In genomic region chr1:52927219-52928082, GRCh38 we compare ENCODE assay signal across 1 cellular context.
TF ChIP-seq lines count a peak whose summit lies in the region.

SCP2 (plus strand) TSS chr1:52927276; CDS start chr1:52927397, 121 bp downstream.

TF ChIP-seq in HEK293, 187 proteins besides CTCF, POLR2A, EP300 and RAD21 (continued from another document and continues in another):
- no peak for TF ChIP-seq ZNF629 (tag by site-specific recombination; IDR thresholded peaks at IDR 0.05)
- TF ChIP-seq ZBTB26 (tag by site-specific recombination; optimal IDR thresholded peaks at IDR 0.05) = peak; percentile 74
- TF ChIP-seq ZNF654 (tag by site-specific recombination; IDR thresholded peaks at IDR 0.05; ENCODE audit: low read depth) = no peak
- TF ChIP-seq ZNF76 (tag by site-specific recombination; IDR thresholded peaks at IDR 0.05; ENCODE audit: borderline replicate concordance, low read depth) = peak; percentile 19; the same call in 1 of the 2 replicates
- no peak for TF ChIP-seq ZNF311 (tag by site-specific recombination; IDR thresholded peaks at IDR 0.05; ENCODE audit: borderline replicate concordance)
- no peak for TF ChIP-seq PBX3 (CRISPR knock-in tag; IDR thresholded peaks at IDR 0.05)
- TF ChIP-seq ZNF580 (tag by site-specific recombination; IDR thresholded peaks at IDR 0.05) = no peak
- TF ChIP-seq ZNF157 (tag by site-specific recombination; IDR thresholded peaks at IDR 0.05) = no peak
- TF ChIP-seq ZNF335 (tag by site-specific recombination; conservative IDR thresholded peaks at IDR 0.05) = peak; percentile 91
- TF ChIP-seq ZNF426 (tag by site-specific recombination; IDR thresholded peaks at IDR 0.05) = no peak
- peak; percentile 60; the same call in 1 of the 2 replicates for TF ChIP-seq ZBTB11 (tag by site-specific recombination; conservative IDR thresholded peaks at IDR 0.05; ENCODE audit: low read depth)
- peak; percentile 45; the same call in 1 of the 2 replicates for TF ChIP-seq ZNF501 (tag by site-specific recombination; IDR thresholded peaks at IDR 0.05)
- TF ChIP-seq ZNF394 (tag by site-specific recombination; IDR thresholded peaks at IDR 0.05; ENCODE audit: borderline replicate concordance) = no peak; the same call in 1 of the 2 replicates
- TF ChIP-seq MEIS1 (CRISPR knock-in tag; IDR thresholded peaks at IDR 0.05; ENCODE audit: borderline replicate concordance) = no peak
- no peak for TF ChIP-seq ZNF785 (tag by site-specific recombination; IDR thresholded peaks at IDR 0.05)
- TF ChIP-seq ZNF280C (tag by site-specific recombination; IDR thresholded peaks at IDR 0.05) = no peak
- TF ChIP-seq ZNF26 (tag by site-specific recombination; IDR thresholded peaks at IDR 0.05) = no peak
- TF ChIP-seq ZBTB20 (tag by site-specific recombination; IDR thresholded peaks at IDR 0.05) = 0 out of 2 replicates have a peak, but pooled peaks have one; percentile 48
- no peak for TF ChIP-seq ZNF560 (tag by site-specific recombination; IDR thresholded peaks at IDR 0.05; ENCODE audit: borderline replicate concordance)
- no peak for TF ChIP-seq ZNF2 (tag by site-specific recombination; IDR thresholded peaks at IDR 0.05)
- peak; percentile 37; the same call in 1 of the 2 replicates for TF ChIP-seq ZBTB8A (tag by site-specific recombination; IDR thresholded peaks at IDR 0.05)
- TF ChIP-seq ZFP3 (tag by site-specific recombination; IDR thresholded peaks at IDR 0.05; ENCODE audit: low read depth) = no peak
- TF ChIP-seq ZSCAN4 (tag by site-specific recombination; IDR thresholded peaks at IDR 0.05) = no peak
- no peak for TF ChIP-seq ZNF292 (tag by site-specific recombination; IDR thresholded peaks at IDR 0.05; ENCODE audit: borderline replicate concordance, low read depth)
- no peak for TF ChIP-seq ZNF555 (tag by site-specific recombination; conservative IDR thresholded peaks at IDR 0.05)
- TF ChIP-seq ZNF768 (tag by site-specific recombination; IDR thresholded peaks at IDR 0.05) = no peak
- no peak for TF ChIP-seq ZNF529 (tag by site-specific recombination; IDR thresholded peaks at IDR 0.05; ENCODE audit: insufficient replicate concordance)
- TF ChIP-seq PRDM6 (tag by site-specific recombination; IDR thresholded peaks at IDR 0.05) = no peak
- no peak for TF ChIP-seq PRDM2 (tag by site-specific recombination; IDR thresholded peaks at IDR 0.05; ENCODE audit: borderline replicate concordance)
- TF ChIP-seq SP7 (tag by site-specific recombination; IDR thresholded peaks at IDR 0.05) = peak; percentile 17; the same call in 1 of the 2 replicates
- no peak for TF ChIP-seq TRIM28 (IDR thresholded peaks at IDR 0.05; ENCODE audit: borderline replicate concordance, low read length)
- peak; percentile 81 for TF ChIP-seq ZNF341 (tag by site-specific recombination; IDR thresholded peaks at IDR 0.05; ENCODE audit: low read depth)
- TF ChIP-seq REPIN1 (tag by site-specific recombination; IDR thresholded peaks at IDR 0.05; ENCODE audit: low read depth) = no peak
- TF ChIP-seq ZSCAN23 (tag by site-specific recombination; IDR thresholded peaks at IDR 0.05) = no peak
- 0 out of 2 replicates have a peak, but pooled peaks have one; percentile 41 for TF ChIP-seq SCRT2 (tag by site-specific recombination; IDR thresholded peaks at IDR 0.05)
- no peak for TF ChIP-seq ZNF112 (tag by site-specific recombination; IDR thresholded peaks at IDR 0.05)
- TF ChIP-seq BCL6B (tag by site-specific recombination; IDR thresholded peaks at IDR 0.05) = no peak
- no peak for TF ChIP-seq ZNF548 (tag by site-specific recombination; IDR thresholded peaks at IDR 0.05)
- TF ChIP-seq ZSCAN30 (tag by site-specific recombination; IDR thresholded peaks at IDR 0.05) = peak; percentile 42; the same call in 1 of the 2 replicates
- TF ChIP-seq GLI2 (tag by site-specific recombination; IDR thresholded peaks at IDR 0.05; ENCODE audit: borderline replicate concordance, low read depth) = no peak
